ENCODE assay signal across 24 cellular contexts in genomic region chr1:71950579-71950978, GRCh38.
"Had no signal": no experiment of that assay in that cellular context is flagged by ENCODE, and none has a peak within 500 bp of the region (broad histone marks: within the 10 kb centered on the region; RNA-seq: fewer than 3 reads in every experiment).

No MANE protein-coding gene starts in this region.

- H3K4me3 ChIP-seq: coronary artery, gastrocnemius medialis, neural progenitor cell, pancreas, prostate gland, spleen, suprapubic skin, thyroid gland, uterus had no signal

- H3K27ac Mint-ChIP-seq: endodermal cell; memory B cell; natural killer cell treated with Interleukin-12 subunit alpha and Interleukin-12 subunit beta and Interleukin-15 and Interleukin-18, amount 100 ng/mL, for 72 hours; neural progenitor cell; type B pancreatic cell had no signal

- H3K36me3 Mint-ChIP-seq: memory B cell, neural progenitor cell, type B pancreatic cell had no signal

- H3K27ac ChIP-seq: coronary artery, gastrocnemius medialis, neural progenitor cell, pancreas, prostate gland, spleen, suprapubic skin, thyroid gland, uterus had no signal

- H3K4me1 Mint-ChIP-seq: endodermal cell, memory B cell had no signal

- H3K9ac ChIP-seq: neural progenitor cell had no signal

- H3K36me3 ChIP-seq: gastrocnemius medialis, neural progenitor cell, pancreas, prostate gland, spleen, suprapubic skin, thyroid gland, uterus had no signal

- H3K9me3 Mint-ChIP-seq: endodermal cell, neural progenitor cell had no signal

- H3K4me1 ChIP-seq: gastrocnemius medialis, neural progenitor cell, pancreas, prostate gland, spleen, suprapubic skin, thyroid gland, uterus had no signal

- H3K4me3 Mint-ChIP-seq: endodermal cell; memory B cell; natural killer cell treated with Interleukin-12 subunit alpha and Interleukin-12 subunit beta and Interleukin-15 and Interleukin-18, amount 100 ng/mL, for 72 hours; neural progenitor cell; type B pancreatic cell had no signal

- H3K27me3 ChIP-seq: gastrocnemius medialis, neural progenitor cell, pancreas, spleen, suprapubic skin, thyroid gland, uterus had no signal

- H3K27me3 Mint-ChIP-seq: memory B cell; natural killer cell treated with Interleukin-12 subunit alpha and Interleukin-12 subunit beta and Interleukin-15 and Interleukin-18, amount 100 ng/mL, for 72 hours; type B pancreatic cell had no signal

- ATAC-seq: gastrocnemius medialis; left lobe of liver; natural killer cell treated with Interleukin-12 subunit alpha and Interleukin-12 subunit beta and Interleukin-15 and Interleukin-18, amount 100 ng/mL, for 72 hours; pancreas; sciatic nerve had no signal

- H3K9me3 ChIP-seq: gastrocnemius medialis, pancreas, prostate gland, spleen, suprapubic skin, thyroid gland, uterus had no signal

- H2AFZ ChIP-seq: neural progenitor cell had no signal

- H3K4me2 ChIP-seq: neural progenitor cell had no signal

- DNase-seq: effector CD4-positive, alpha-beta T cell; endodermal cell; gastrocnemius medialis; glutamatergic neuron; islet precursor cell; midbrain; occipital lobe; pancreas; retina; spleen; stimulated activated CD4-positive, alpha-beta T cell treated with anti-CD3 and anti-CD28 coated beads, Interleukin-2, amount 100 ng/mL, for 24 hours; stimulated activated CD4-positive, alpha-beta T cell treated with anti-CD3 and anti-CD28 coated beads, Interleukin-4, amount 100 ng/mL, for 4 hours; stimulated activated naive CD4-positive, alpha-beta T cell treated with Interleukin-2 at 50 U/mL for 16 hours; thyroid gland; uterus had no signal
